In genomic region chr5:143605403-143606005, GRCh38 we compare ENCODE assay signal across 8 cellular contexts.
A peak's percentile ranks its signal among the peaks of the same experiment; 100 is the strongest.
DNase-seq lines count a peak whose midpoint lies in the region; ATAC-seq, FAIRE-seq and TF ChIP-seq lines count a peak whose summit lies in the region.

No MANE protein-coding gene starts in this region.

- H3K4me3 ChIP-seq in PC-3 (ENCODE audit: low read length) = no peak overlapping the region
- no peak overlapping the region for H3K4me3 ChIP-seq in heart left ventricle

- intact Hi-C loops in PC-3 (cut with micrococcal nuclease) = no loop called here
- intact Hi-C loops in heart left ventricle (cut with DNase I) = no loop called here

- CTCF ChIA-PET in PC-3 (lab: Charles Lee) = no interaction called here

- no peak for FAIRE-seq in D721Med (lab: Jason Lieb, UNC)

- H3K4me1 ChIP-seq in PC-3 (ENCODE audit: insufficient read depth, low read length) (peaks cover 15% of the 10 kb centered on the region; the same call in 1 of the 2 replicates), heart left ventricle (peaks cover 0 to 39% (median 9%) of the 10 kb centered on the region in 12 donors)

- no peak for TF ChIP-seq CTCF in PC-3 (conservative IDR thresholded peaks at IDR 0.05; ENCODE audit: low read depth, low read length)
- no peak for TF ChIP-seq CTCF in heart left ventricle (IDR thresholded peaks at IDR 0.05)
- no peak for TF ChIP-seq CTCF in D721Med (IDR thresholded peaks at IDR 0.05; ENCODE audit: insufficient read depth, missing control alignments)

- H3K27me3 ChIP-seq in PC-3 (ENCODE audit: low read length) = no peaks in the 10 kb centered on the region
- no peaks in the 10 kb centered on the region for H3K27me3 ChIP-seq in heart left ventricle

- DNase-seq in PC-3 = peak; percentile 4
- peak in 2 of 5 donors; percentile 13 to 28 for DNase-seq in heart left ventricle
- DNase-seq in SW 1271 (lab: John Stamatoyannopoulos, UW) = no peak
- no peak for DNase-seq in DMS79 treated with DMSO at 0.1 percent for 48 hours (lab: John Stamatoyannopoulos, UW)
- no peak for DNase-seq in activated effector memory CD4-positive, alpha-beta T cell treated with anti-CD3 and anti-CD28 coated beads, Interleukin-2, amount 50 U/mL, for 16 hours
- no peak for DNase-seq in D721Med (ENCODE audit: insufficient read length, low spot score)

- no peaks in the 10 kb centered on the region for H3K9me2 ChIP-seq in PC-3 (replicated peaks; ENCODE audit: low read length)

- peak overlapping the region; percentile 27; the same call in 1 of the 2 replicates for H3K9ac ChIP-seq in PC-3 (ENCODE audit: low read length)

- no peak overlapping the region for H3K4me2 ChIP-seq in PC-3 (ENCODE audit: low read length)

- no peak for TF ChIP-seq POLR2A in heart left ventricle (IDR thresholded peaks at IDR 0.05)

- 40 to 54% (median 52%) methylated on average over 4 of the region's 4 CpGs for WGBS in heart left ventricle, 4 donors

- POLR2A ChIA-PET in PC-3 (lab: Charles Lee; ENCODE audit: unreplicated experiment) = interaction anchor here (0.6 kb wide), 1 partner anchor 110 kb away, joined by 6 read pairs; no protein-coding TSS in a partner anchor

- BruUV-seq in PC-3 (replicated peaks; lab: Mats Ljungman, UMichigan) = no TSS peak

- no peak overlapping the region for H2AFZ ChIP-seq in PC-3 (ENCODE audit: low read length)

- ATAC-seq in GM18519 (IDR thresholded peaks at IDR 0.05; ENCODE audit: low FRiP score, unreplicated experiment) (peak; percentile 41), HG02798 (IDR thresholded peaks at IDR 0.05; ENCODE audit: poor library complexity, unreplicated experiment) (peak; percentile 66), PC-3 (no peak), heart left ventricle (peak; percentile 47 to 90 (median 80))

- no peaks in the 10 kb centered on the region for H3K79me2 ChIP-seq in PC-3 (ENCODE audit: low read length)

- peak overlapping the region; percentile 73 for H3K27ac ChIP-seq in PC-3 (ENCODE audit: low read length)
- peak overlapping the region in 1 of 12 donors; percentile 68 for H3K27ac ChIP-seq in heart left ventricle

- H3K36me3 ChIP-seq in PC-3 (ENCODE audit: low read depth, low read length) = no peaks in the 10 kb centered on the region
- no peaks in the 10 kb centered on the region for H3K36me3 ChIP-seq in heart left ventricle

- H3K9me3 ChIP-seq in PC-3 (ENCODE audit: low read length) = no peaks in the 10 kb centered on the region
- H3K9me3 ChIP-seq in heart left ventricle = peaks cover 0 to 17% (median 0%) of the 10 kb centered on the region in 12 donors

- H4K20me1 ChIP-seq in PC-3 (ENCODE audit: low read length) = no peaks in the 10 kb centered on the region

- H3F3A ChIP-seq in PC-3 (ENCODE audit: low read length, unreplicated experiment) = no peaks in the 10 kb centered on the region
